ENCODE assay signal across 8 cellular contexts in genomic region chr12:67647547-67648305, GRCh38. TPM values are rescaled to one million over a fixed set of nuclear protein-coding genes. Genes with fewer than 3 reads are reported as not detected.
DNase-seq lines count a peak whose midpoint lies in the region; ATAC-seq and TF ChIP-seq lines count a peak whose summit lies in the region.

No MANE protein-coding gene starts in this region.

- peak overlapping the region; percentile 66 for H3K27ac ChIP-seq in right cardiac atrium (ENCODE audit: low read length)

- intact Hi-C loops in right cardiac atrium (cut with DNase I), result loop anchor here (5.0 to 10.0 kb wide), 5 partner anchors 113 to 295 kb away; no protein-coding TSS in a partner anchor

- H3K27me3 ChIP-seq in right cardiac atrium (ENCODE audit: control insufficient read depth, insufficient read depth), result no peaks in the 10 kb centered on the region

- DNase-seq in D341Med (ENCODE audit: low spot score) (peak; percentile 75), GOT3 (lab: John Stamatoyannopoulos, UW) (peak; percentile 96), NCI-H128 (lab: John Stamatoyannopoulos, UW; ENCODE audit: unreplicated experiment) (peak; percentile 64), SKM-1 treated with dmso at 0.1 percent for 144 hours (lab: John Stamatoyannopoulos, UW; ENCODE audit: unreplicated experiment) (peak; percentile 75), astrocyte of the spinal cord (ENCODE audit: low read depth, low spot score) (peak; percentile 88), right cardiac atrium (peak; percentile 82 to 91 (median 91)), pons (ENCODE audit: low spot score) (peak; percentile 73)

- no peaks in the 10 kb centered on the region for H3K9me3 ChIP-seq in right cardiac atrium (ENCODE audit: control insufficient read depth, low read length)

- H3K4me3 ChIP-seq in astrocyte of the spinal cord (ENCODE audit: low read depth, low read length) (peak overlapping the region; percentile 75), right cardiac atrium (ENCODE audit: low read length) (peak overlapping the region; percentile 94)

- H3K4me1 ChIP-seq in right cardiac atrium (ENCODE audit: control insufficient read depth, insufficient read depth, low read length), result peaks cover 4% of the 10 kb centered on the region

- in situ Hi-C loops in astrocyte of the spinal cord (cut with HindIII; ENCODE audit: low sequenced_read_pairs), result no loop called here

- TF ChIP-seq CTCF in astrocyte of the spinal cord (IDR thresholded peaks at IDR 0.05; ENCODE audit: low read depth, low read length), result peak; percentile 44

- WGBS in right cardiac atrium, result 9% methylated on average over 36 of the region's 36 CpGs

- ATAC-seq in right cardiac atrium (peak; percentile 80 to 83), HG03196 (IDR thresholded peaks at IDR 0.05; ENCODE audit: unreplicated experiment) (no peak)

RNA-seq across cellular contexts. Expression of gene DYRK2, which starts 0.8 kb away (rescaled TPM):
- total RNA-seq in right cardiac atrium, result 10 to 100 TPM; 57.1 to 93.7 (median 75.7) TPM
- polyA plus RNA-seq in right cardiac atrium, result 15.1 TPM
